ENCODE assay signal across 1 cellular context in the genomic region with DNA sequence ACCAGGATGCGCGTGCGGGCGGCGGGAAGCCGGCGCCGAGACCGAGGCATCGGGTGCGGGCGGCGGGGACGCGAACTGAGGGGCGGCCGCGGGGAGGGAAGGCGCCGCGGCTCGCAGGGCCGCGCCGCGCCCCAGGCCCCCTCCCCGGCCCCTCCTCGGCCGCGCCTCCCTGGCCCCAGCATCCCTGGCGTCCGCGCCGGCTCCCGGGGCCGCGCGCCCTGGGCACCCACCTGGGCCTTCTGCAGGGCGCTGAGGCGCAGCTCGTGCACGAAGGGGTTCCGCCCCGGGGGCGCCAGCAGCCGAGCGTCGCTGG.
TF ChIP-seq lines count a peak whose summit lies in the region.

No MANE protein-coding gene starts in this region.

TF ChIP-seq in WTC11, 78 proteins besides CTCF, POLR2A, EP300 and RAD21 (continued from another document):
- TF ChIP-seq ZBTB43 (CRISPR knock-in tag; IDR thresholded peaks at IDR 0.05), result no peak
TF ChIP-seq in WTC11: peak in this region for 0.
